Comparison of ENCODE assay signal across 19 cellular contexts in the genomic region with DNA sequence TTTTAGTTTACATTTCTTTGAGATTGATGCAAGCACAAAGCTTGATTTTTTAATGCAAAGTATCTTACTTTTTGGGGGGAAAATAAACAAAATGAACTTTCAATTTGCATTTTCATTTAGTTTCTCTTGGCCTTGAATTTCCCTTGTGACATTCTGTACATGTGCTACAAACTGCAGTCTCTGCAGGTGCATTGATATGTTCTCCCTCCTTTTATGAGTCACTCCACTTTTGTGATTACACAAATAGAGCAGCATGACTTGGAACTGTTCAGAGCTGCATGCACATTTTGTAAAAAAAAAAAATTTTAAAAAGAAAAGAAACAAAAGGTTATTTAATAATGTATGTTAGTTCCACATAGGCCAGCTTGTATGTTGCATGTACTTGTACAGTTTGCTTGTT.
A peak's percentile ranks its signal among the peaks of the same experiment; 100 is the strongest.
DNase-seq lines count a peak whose midpoint lies in the region; ATAC-seq and TF ChIP-seq lines count a peak whose summit lies in the region.
"Had no signal": no experiment of that assay in that cellular context is flagged by ENCODE, and none has a peak within 500 bp of the region (broad histone marks: within the 10 kb centered on the region; RNA-seq: fewer than 3 reads in every experiment).

No MANE protein-coding gene starts in this region.

- ATAC-seq in memory B cell (ENCODE audit: low read depth) (no peak), GM18861 (IDR thresholded peaks at IDR 0.05; ENCODE audit: unreplicated experiment) (no peak), SK-N-SH treated with all-trans-retinoic acid at 6 μM for 48 hours (no peak)
- ATAC-seq: HCT116, K562 had no signal

- no peaks in the 10 kb centered on the region for H3K27me3 ChIP-seq in MM.1S (replicated peaks; ENCODE audit: insufficient read depth, low read length)
- H3K27me3 ChIP-seq: BLaER1 treated with 17β-estradiol and CSF1 and Interleukin-3, amounts not matched to agents 10 nM and 100 nM had no signal

- H3K4me2 ChIP-seq in MM.1S (ENCODE audit: low read depth, low read length), result no peak overlapping the region
- H3K4me2 ChIP-seq: BLaER1 treated with 17β-estradiol and CSF1 and Interleukin-3, amounts not matched to agents 10 nM and 100 nM had no signal

- H3K36me3 ChIP-seq in HEK293 (ENCODE audit: control insufficient read depth in 2 of 2, insufficient read depth in 1 of 2, low read length in 2 of 2) (no peaks in the 10 kb centered on the region), MM.1S (replicated peaks; ENCODE audit: insufficient read depth, low read length) (no peaks in the 10 kb centered on the region)

- no peaks in the 10 kb centered on the region for H3K27me3 Mint-ChIP-seq in memory B cell
- H3K27me3 Mint-ChIP-seq: CD4-positive, CD25-positive, alpha-beta regulatory T cell had no signal

- CTCF ChIA-PET in HEK293 (lab: Yijun Ruan, JAX), result interaction anchor here (1.1 to 1.8 kb wide), 2 partner anchors 10 to 178 kb away, joined by 5 to 16 read pairs; no protein-coding TSS in a partner anchor

- DNase-seq in DMS53 treated with DMSO at 0.1 percent for 48 hours (lab: John Stamatoyannopoulos, UW; ENCODE audit: unreplicated experiment) (peak; percentile 22), MM.1S (no peak), memory B cell (ENCODE audit: low spot score in 2 of 2) (no peak), GM03348 (ENCODE audit: low spot score) (no peak)
- DNase-seq: ACHN; Calu3; CD4-positive, CD25-positive, alpha-beta regulatory T cell; DMS 273 treated with DMSO at 0.1 percent for 48 hours; DMS79 treated with DMSO at 0.1 percent for 48 hours; EL; GM23248; Karpas-422 had no signal

- peak overlapping the region; percentile 41 for H3K27ac Mint-ChIP-seq in memory B cell
- H3K27ac Mint-ChIP-seq: CD4-positive, CD25-positive, alpha-beta regulatory T cell had no signal

- no peak overlapping the region for H3K27ac ChIP-seq in HEK293 (ENCODE audit: extremely low read depth, low read depth, low read length)
- no peak overlapping the region for H3K27ac ChIP-seq in MM.1S (ENCODE audit: low read length)
- H3K27ac ChIP-seq: BLaER1 treated with 17β-estradiol and CSF1 and Interleukin-3, amounts not matched to agents 10 nM and 100 nM; GM23248; HL-60 had no signal

- no peak overlapping the region for H3K4me3 Mint-ChIP-seq in memory B cell
- H3K4me3 Mint-ChIP-seq: CD4-positive, CD25-positive, alpha-beta regulatory T cell had no signal

- no peaks in the 10 kb centered on the region; the same call in 1 of the 2 replicates for H3F3A ChIP-seq in MM.1S (ENCODE audit: insufficient read depth, low read length)

- H3K4me1 Mint-ChIP-seq in memory B cell, result peaks cover 6% of the 10 kb centered on the region
- H3K4me1 Mint-ChIP-seq: CD4-positive, CD25-positive, alpha-beta regulatory T cell had no signal

- no peaks in the 10 kb centered on the region for H3K9me2 ChIP-seq in MM.1S (replicated peaks; ENCODE audit: insufficient read depth, low read length)

- H2AFZ ChIP-seq in MM.1S (ENCODE audit: low read length), result 0 out of 2 replicates have a peak overlapping the region, but pooled peaks have one; percentile 7
- H2AFZ ChIP-seq: GM23248 had no signal

- 0 out of 2 replicates have a peak, but pooled peaks cover 5% of the 10 kb centered on the region for H3K4me1 ChIP-seq in HEK293 (ENCODE audit: control insufficient read depth, insufficient read depth, low read length)
- H3K4me1 ChIP-seq in MM.1S (ENCODE audit: low read length), result peaks cover 7% of the 10 kb centered on the region
- H3K4me1 ChIP-seq: BLaER1 treated with 17β-estradiol and CSF1 and Interleukin-3, amounts not matched to agents 10 nM and 100 nM had no signal

- POLR2A ChIA-PET in HEK293 (lab: Yijun Ruan, JAX), result no interaction called here

- no peak overlapping the region for H3K9ac ChIP-seq in MM.1S (ENCODE audit: low read length)
- H3K9ac ChIP-seq: BLaER1 treated with 17β-estradiol and CSF1 and Interleukin-3, amounts not matched to agents 10 nM and 100 nM; GM23248 had no signal

- no peaks in the 10 kb centered on the region for H3K79me2 ChIP-seq in MM.1S (ENCODE audit: low read length)

- H3K9me3 Mint-ChIP-seq in memory B cell, result no peaks in the 10 kb centered on the region

- H3K9me3 ChIP-seq in HEK293 (ENCODE audit: control insufficient read depth, insufficient read depth, low read depth, low read length) (no peaks in the 10 kb centered on the region), MM.1S (replicated peaks; ENCODE audit: insufficient read depth, low read length) (no peaks in the 10 kb centered on the region)
- H3K9me3 ChIP-seq: BLaER1 treated with 17β-estradiol and CSF1 and Interleukin-3, amounts not matched to agents 10 nM and 100 nM had no signal

- H4K20me1 ChIP-seq in MM.1S (ENCODE audit: insufficient read depth, low read length), result no peaks in the 10 kb centered on the region
- H4K20me1 ChIP-seq: BLaER1 treated with 17β-estradiol and CSF1 and Interleukin-3, amounts not matched to agents 10 nM and 100 nM had no signal

- TF ChIP-seq CTCF in HEK293 (tag by site-specific recombination; IDR thresholded peaks at IDR 0.05), result no peak
- TF ChIP-seq CTCF in MM.1S (IDR thresholded peaks at IDR 0.05; ENCODE audit: low read length), result no peak

- H3K36me3 Mint-ChIP-seq in memory B cell, result no peaks in the 10 kb centered on the region
- H3K36me3 Mint-ChIP-seq: CD4-positive, CD25-positive, alpha-beta regulatory T cell had no signal

- H3K4me3 ChIP-seq in HEK293 (ENCODE audit: low read depth, low read length) (no peak overlapping the region), MM.1S (ENCODE audit: low read length) (no peak overlapping the region)
- H3K4me3 ChIP-seq: BLaER1 treated with 17β-estradiol and CSF1 and Interleukin-3, amounts not matched to agents 10 nM and 100 nM; GM23248; K562 had no signal

TF ChIP-seq in HEK293, 187 proteins besides CTCF, POLR2A, EP300 and RAD21:
- no peak for TF ChIP-seq ZNF169 (tag by site-specific recombination; IDR thresholded peaks at IDR 0.05)
- TF ChIP-seq, protein P1, sequence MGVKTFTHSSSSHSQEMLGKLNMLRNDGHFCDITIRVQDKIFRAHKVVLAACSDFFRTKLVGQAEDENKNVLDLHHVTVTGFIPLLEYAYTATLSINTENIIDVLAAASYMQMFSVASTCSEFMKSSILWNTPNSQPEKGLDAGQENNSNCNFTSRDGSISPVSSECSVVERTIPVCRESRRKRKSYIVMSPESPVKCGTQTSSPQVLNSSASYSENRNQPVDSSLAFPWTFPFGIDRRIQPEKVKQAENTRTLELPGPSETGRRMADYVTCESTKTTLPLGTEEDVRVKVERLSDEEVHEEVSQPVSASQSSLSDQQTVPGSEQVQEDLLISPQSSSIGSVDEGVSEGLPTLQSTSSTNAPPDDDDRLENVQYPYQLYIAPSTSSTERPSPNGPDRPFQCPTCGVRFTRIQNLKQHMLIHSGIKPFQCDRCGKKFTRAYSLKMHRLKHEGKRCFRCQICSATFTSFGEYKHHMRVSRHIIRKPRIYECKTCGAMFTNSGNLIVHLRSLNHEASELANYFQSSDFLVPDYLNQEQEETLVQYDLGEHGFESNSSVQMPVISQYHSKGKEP (tag by site-specific recombination; IDR thresholded peaks at IDR 0.05), result 0 out of 2 replicates have a peak, but pooled peaks have one; percentile 37

TF ChIP-seq in SK-N-SH treated with all-trans-retinoic acid at 6 μM for 48 hours, 23 proteins besides CTCF, POLR2A, EP300 and RAD21:
- no peak for TF ChIP-seq POU6F1 (CRISPR knock-in tag; IDR thresholded peaks at IDR 0.05; ENCODE audit: borderline replicate concordance, low read depth)
- TF ChIP-seq PATZ1 (CRISPR knock-in tag; IDR thresholded peaks at IDR 0.05; ENCODE audit: borderline replicate concordance), result no peak
- TF ChIP-seq SNAI2 (CRISPR knock-in tag; IDR thresholded peaks at IDR 0.05), result no peak
